8 cellular contexts compared by ENCODE assay signal in genomic region chr2:38462121-38462634, GRCh38.
DNase-seq lines count a peak whose midpoint lies in the region; TF ChIP-seq lines count a peak whose summit lies in the region.

No MANE protein-coding gene starts in this region.

- H3K4me3 Mint-ChIP-seq in activated T-helper 2 cell treated with anti-CD3 and anti-CD28 coated beads, Interferon-gamma antibody, Interleukin-2, Interleukin-4, amounts not matched to agents 10 μg/mL and 5 μg/mL and 100 μg/mL, durations not matched to agents 14 hours and 24 hours and 36 hours (ENCODE audit: low read depth) = no peak overlapping the region
- H3K4me3 Mint-ChIP-seq in Caco-2 (ENCODE audit: unreplicated experiment) = no peak overlapping the region

- H3K36me3 ChIP-seq in suprapubic skin = no peaks in the 10 kb centered on the region
- H3K36me3 ChIP-seq in Caco-2 (ENCODE audit: control insufficient read depth, insufficient read depth, low read length) = no peaks in the 10 kb centered on the region

- CTCF ChIA-PET in Caco-2 (lab: Charles Lee) = no interaction called here

- TF ChIP-seq EP300 in suprapubic skin (IDR thresholded peaks at IDR 0.05) = no peak

- TF ChIP-seq CTCF in suprapubic skin (IDR thresholded peaks at IDR 0.05) (no peak), Caco-2 (IDR thresholded peaks at IDR 0.05; ENCODE audit: insufficient read depth in 1 of 2, low read depth in 1 of 2, low read length in 1 of 2, severe bottlenecking in 1 of 2, unreplicated experiment in 1 of 2) (no peak)

- no peaks in the 10 kb centered on the region for H3K9me3 Mint-ChIP-seq in activated T-helper 2 cell treated with anti-CD3 and anti-CD28 coated beads, Interferon-gamma antibody, Interleukin-2, Interleukin-4, amounts not matched to agents 10 μg/mL and 5 μg/mL and 100 μg/mL, durations not matched to agents 14 hours and 24 hours and 36 hours
- H3K9me3 Mint-ChIP-seq in Caco-2 (ENCODE audit: unreplicated experiment) = no peaks in the 10 kb centered on the region

- 43% methylated on average over 7 of the region's 7 CpGs for WGBS in suprapubic skin

- intact Hi-C loops in activated T-helper 2 cell treated with anti-CD3 and anti-CD28 coated beads, Interferon-gamma antibody, Interleukin-2, Interleukin-4, amounts not matched to agents 10 μg/mL and 5 μg/mL and 100 μg/mL, durations not matched to agents 14 hours and 24 hours and 36 hours (cut with micrococcal nuclease) = loop anchor here (1.0 to 5.0 kb wide), 4 partner anchors 12 to 147 kb away; partner anchors contain the start of gene ATL2
- intact Hi-C loops in Caco-2 (cut with micrococcal nuclease; ENCODE audit: unreplicated experiment) = no loop called here

- BruUV-seq in Caco-2 (replicated peaks; lab: Mats Ljungman, UMichigan) = no TSS peak

- H3K27ac Mint-ChIP-seq in activated T-helper 2 cell treated with anti-CD3 and anti-CD28 coated beads, Interferon-gamma antibody, Interleukin-2, Interleukin-4, amounts not matched to agents 10 μg/mL and 5 μg/mL and 100 μg/mL, durations not matched to agents 14 hours and 24 hours and 36 hours = peak overlapping the region; percentile 9
- H3K27ac Mint-ChIP-seq in Caco-2 (ENCODE audit: unreplicated experiment) = no peak overlapping the region

- peak; percentile 64 for DNase-seq in activated effector memory CD4-positive, alpha-beta T cell treated with anti-CD3 and anti-CD28 coated beads, Interleukin-2, amount 50 U/mL, for 16 hours
- no peak for DNase-seq in activated effector memory CD4-positive, alpha-beta T cell treated with Interleukin-2 at 50 U/mL for 16 hours
- DNase-seq in activated T-helper 2 cell treated with anti-CD3 and anti-CD28 coated beads, Interferon-gamma antibody, Interleukin-2, Interleukin-4, amounts not matched to agents 10 μg/mL and 5 μg/mL and 100 μg/mL, durations not matched to agents 14 hours and 24 hours and 36 hours (ENCODE audit: low spot score) = no peak
- DNase-seq in kidney tubule cell (ENCODE audit: low spot score) (peak; percentile 95), suprapubic skin (ENCODE audit: low spot score in 2 of 2) (no peak), pons (ENCODE audit: low spot score) (no peak), Caco-2 (no peak), NCI-H510A (lab: John Stamatoyannopoulos, UW) (no peak)

- no peak overlapping the region for H3K4me3 ChIP-seq in suprapubic skin
- H3K4me3 ChIP-seq in Caco-2 (ENCODE audit: low read depth, low read length) = no peak overlapping the region

- no peak for TF ChIP-seq POLR2A in suprapubic skin (IDR thresholded peaks at IDR 0.05)

- H3K4me1 Mint-ChIP-seq in activated T-helper 2 cell treated with anti-CD3 and anti-CD28 coated beads, Interferon-gamma antibody, Interleukin-2, Interleukin-4, amounts not matched to agents 10 μg/mL and 5 μg/mL and 100 μg/mL, durations not matched to agents 14 hours and 24 hours and 36 hours (ENCODE audit: low read depth) = peaks cover 9% of the 10 kb centered on the region
- no peaks in the 10 kb centered on the region for H3K4me1 Mint-ChIP-seq in Caco-2 (ENCODE audit: low read depth, unreplicated experiment)

- no peaks in the 10 kb centered on the region for H3K27me3 ChIP-seq in suprapubic skin
- H3K27me3 ChIP-seq in Caco-2 (replicated peaks; ENCODE audit: control insufficient read depth, insufficient read depth, low read length) = no peaks in the 10 kb centered on the region

- H3K4me1 ChIP-seq in suprapubic skin (peaks cover 27% of the 10 kb centered on the region), Caco-2 (no peaks in the 10 kb centered on the region; the same call in 1 of the 2 replicates)

- no peaks in the 10 kb centered on the region for H3K36me3 Mint-ChIP-seq in activated T-helper 2 cell treated with anti-CD3 and anti-CD28 coated beads, Interferon-gamma antibody, Interleukin-2, Interleukin-4, amounts not matched to agents 10 μg/mL and 5 μg/mL and 100 μg/mL, durations not matched to agents 14 hours and 24 hours and 36 hours (ENCODE audit: low read depth)
- no peaks in the 10 kb centered on the region for H3K36me3 Mint-ChIP-seq in Caco-2 (ENCODE audit: insufficient read depth, unreplicated experiment)

- H3K9me3 ChIP-seq in suprapubic skin = no peaks in the 10 kb centered on the region
- no peaks in the 10 kb centered on the region for H3K9me3 ChIP-seq in Caco-2

- H3K27ac ChIP-seq in suprapubic skin = peak overlapping the region; percentile 52

- POLR2A ChIA-PET in Caco-2 (lab: Charles Lee) = no interaction called here

- H3K27me3 Mint-ChIP-seq in activated T-helper 2 cell treated with anti-CD3 and anti-CD28 coated beads, Interferon-gamma antibody, Interleukin-2, Interleukin-4, amounts not matched to agents 10 μg/mL and 5 μg/mL and 100 μg/mL, durations not matched to agents 14 hours and 24 hours and 36 hours (ENCODE audit: low read depth) = peaks cover 23% of the 10 kb centered on the region
- no peaks in the 10 kb centered on the region for H3K27me3 Mint-ChIP-seq in Caco-2 (ENCODE audit: insufficient read depth, unreplicated experiment)

Comparison
In these comparisons a context has a peak if more than half of its experiments do, and no peak if none do; other contexts are left out.
1. DNase-seq: peak in activated effector memory CD4-positive, alpha-beta T cell treated with anti-CD3 and anti-CD28 coated beads, Interleukin-2, amount 50 U/mL, for 16 hours (single experiment) and kidney tubule cell (single experiment); none in activated effector memory CD4-positive, alpha-beta T cell treated with Interleukin-2 at 50 U/mL for 16 hours (single experiment), activated T-helper 2 cell treated with anti-CD3 and anti-CD28 coated beads, Interferon-gamma antibody, Interleukin-2, Interleukin-4, amounts not matched to agents 10 μg/mL and 5 μg/mL and 100 μg/mL, durations not matched to agents 14 hours and 24 hours and 36 hours (single experiment), suprapubic skin (0 of 2), pons (single experiment), Caco-2 (0 of 2) and NCI-H510A (single experiment).